Comparison of ENCODE assay signal across 1 cellular context in genomic region chr11:62851807-62852522, GRCh38.
TF ChIP-seq lines count a peak whose summit lies in the region.

No MANE protein-coding gene starts in this region.

TF ChIP-seq in K562, 482 proteins besides CTCF, POLR2A, EP300 and RAD21 (continues in another document):
- no peak for TF ChIP-seq KLF13 (tag; IDR thresholded peaks at IDR 0.05; ENCODE audit: borderline replicate concordance, low read depth)
- no peak for TF ChIP-seq CLOCK (CRISPR knock-in tag; IDR thresholded peaks at IDR 0.05; ENCODE audit: borderline replicate concordance)
- no peak for TF ChIP-seq PBX2 (CRISPR knock-in tag; IDR thresholded peaks at IDR 0.05; ENCODE audit: low read depth)
- peak; percentile 56; the same call in 1 of the 2 replicates for TF ChIP-seq PBX2 (tag; conservative IDR thresholded peaks at IDR 0.05; ENCODE audit: low read depth)
- no peak for TF ChIP-seq TAL1 (IDR thresholded peaks at IDR 0.05)
- no peak for TF ChIP-seq GTF2E2 (tag; IDR thresholded peaks at IDR 0.05)
- TF ChIP-seq VEZF1 (CRISPR knock-in tag; IDR thresholded peaks at IDR 0.05), result no peak
- TF ChIP-seq LEF1 (IDR thresholded peaks at IDR 0.05), result no peak
- TF ChIP-seq, protein P1, sequence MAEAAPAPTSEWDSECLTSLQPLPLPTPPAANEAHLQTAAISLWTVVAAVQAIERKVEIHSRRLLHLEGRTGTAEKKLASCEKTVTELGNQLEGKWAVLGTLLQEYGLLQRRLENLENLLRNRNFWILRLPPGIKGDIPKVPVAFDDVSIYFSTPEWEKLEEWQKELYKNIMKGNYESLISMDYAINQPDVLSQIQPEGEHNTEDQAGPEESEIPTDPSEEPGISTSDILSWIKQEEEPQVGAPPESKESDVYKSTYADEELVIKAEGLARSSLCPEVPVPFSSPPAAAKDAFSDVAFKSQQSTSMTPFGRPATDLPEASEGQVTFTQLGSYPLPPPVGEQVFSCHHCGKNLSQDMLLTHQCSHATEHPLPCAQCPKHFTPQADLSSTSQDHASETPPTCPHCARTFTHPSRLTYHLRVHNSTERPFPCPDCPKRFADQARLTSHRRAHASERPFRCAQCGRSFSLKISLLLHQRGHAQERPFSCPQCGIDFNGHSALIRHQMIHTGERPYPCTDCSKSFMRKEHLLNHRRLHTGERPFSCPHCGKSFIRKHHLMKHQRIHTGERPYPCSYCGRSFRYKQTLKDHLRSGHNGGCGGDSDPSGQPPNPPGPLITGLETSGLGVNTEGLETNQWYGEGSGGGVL (CRISPR knock-in tag; IDR thresholded peaks at IDR 0.05), result no peak
- TF ChIP-seq RCOR1 (IDR thresholded peaks at IDR 0.05; ENCODE audit: borderline replicate concordance in 1 of 2, low read depth in 2 of 2, low read length in 2 of 2), result no peak
- no peak; the same call in 1 of the 2 replicates for TF ChIP-seq ZC3H4 (CRISPR knock-in tag; IDR thresholded peaks at IDR 0.05; ENCODE audit: borderline replicate concordance)
- TF ChIP-seq MEIS2 (IDR thresholded peaks at IDR 0.05; ENCODE audit: partially characterized antibody), result peak; percentile 39
- TF ChIP-seq RBFOX2 (IDR thresholded peaks at IDR 0.05; ENCODE audit: low read depth, low read length), result peak; percentile 78; the same call in 1 of the 2 replicates
- TF ChIP-seq TCFL5 (CRISPR knock-in tag; conservative IDR thresholded peaks at IDR 0.05), result no peak
- TF ChIP-seq KDM4B (IDR thresholded peaks at IDR 0.05; ENCODE audit: borderline replicate concordance in 2 of 2, low read depth in 1 of 2), result no peak
- TF ChIP-seq ZNF274 (IDR thresholded peaks at IDR 0.05; ENCODE audit: borderline replicate concordance, low read depth, low read length), result 0 out of 2 replicates have a peak, but pooled peaks have one; percentile 22
- no peak for TF ChIP-seq ZFPM2 (CRISPR knock-in tag; IDR thresholded peaks at IDR 0.05)
- TF ChIP-seq SP2 (IDR thresholded peaks at IDR 0.05; ENCODE audit: extremely low read depth, low read depth, low read length, poor library complexity, severe bottlenecking), result no peak
- TF ChIP-seq HDGF (IDR thresholded peaks at IDR 0.05), result no peak
- no peak for TF ChIP-seq MECOM (CRISPR knock-in tag; IDR thresholded peaks at IDR 0.05)
- TF ChIP-seq, protein P2, sequence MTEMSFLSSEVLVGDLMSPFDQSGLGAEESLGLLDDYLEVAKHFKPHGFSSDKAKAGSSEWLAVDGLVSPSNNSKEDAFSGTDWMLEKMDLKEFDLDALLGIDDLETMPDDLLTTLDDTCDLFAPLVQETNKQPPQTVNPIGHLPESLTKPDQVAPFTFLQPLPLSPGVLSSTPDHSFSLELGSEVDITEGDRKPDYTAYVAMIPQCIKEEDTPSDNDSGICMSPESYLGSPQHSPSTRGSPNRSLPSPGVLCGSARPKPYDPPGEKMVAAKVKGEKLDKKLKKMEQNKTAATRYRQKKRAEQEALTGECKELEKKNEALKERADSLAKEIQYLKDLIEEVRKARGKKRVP (CRISPR knock-in tag; IDR thresholded peaks at IDR 0.05), result no peak
- no peak for TF ChIP-seq SMAD3 (CRISPR knock-in tag; conservative IDR thresholded peaks at IDR 0.05)
- no peak for TF ChIP-seq ZNF584 (CRISPR knock-in tag; IDR thresholded peaks at IDR 0.05; ENCODE audit: low read depth)
- no peak for TF ChIP-seq ZNF175 (CRISPR knock-in tag; IDR thresholded peaks at IDR 0.05; ENCODE audit: low read depth)
- no peak for TF ChIP-seq FOXK1 (CRISPR knock-in tag; IDR thresholded peaks at IDR 0.05; ENCODE audit: borderline replicate concordance)
- peak; percentile 75; the same call in 1 of the 2 replicates for TF ChIP-seq HNRNPL (IDR thresholded peaks at IDR 0.05; ENCODE audit: low read depth, low read length)
- TF ChIP-seq MCM7 (IDR thresholded peaks at IDR 0.05), result no peak
- TF ChIP-seq, protein P3, sequence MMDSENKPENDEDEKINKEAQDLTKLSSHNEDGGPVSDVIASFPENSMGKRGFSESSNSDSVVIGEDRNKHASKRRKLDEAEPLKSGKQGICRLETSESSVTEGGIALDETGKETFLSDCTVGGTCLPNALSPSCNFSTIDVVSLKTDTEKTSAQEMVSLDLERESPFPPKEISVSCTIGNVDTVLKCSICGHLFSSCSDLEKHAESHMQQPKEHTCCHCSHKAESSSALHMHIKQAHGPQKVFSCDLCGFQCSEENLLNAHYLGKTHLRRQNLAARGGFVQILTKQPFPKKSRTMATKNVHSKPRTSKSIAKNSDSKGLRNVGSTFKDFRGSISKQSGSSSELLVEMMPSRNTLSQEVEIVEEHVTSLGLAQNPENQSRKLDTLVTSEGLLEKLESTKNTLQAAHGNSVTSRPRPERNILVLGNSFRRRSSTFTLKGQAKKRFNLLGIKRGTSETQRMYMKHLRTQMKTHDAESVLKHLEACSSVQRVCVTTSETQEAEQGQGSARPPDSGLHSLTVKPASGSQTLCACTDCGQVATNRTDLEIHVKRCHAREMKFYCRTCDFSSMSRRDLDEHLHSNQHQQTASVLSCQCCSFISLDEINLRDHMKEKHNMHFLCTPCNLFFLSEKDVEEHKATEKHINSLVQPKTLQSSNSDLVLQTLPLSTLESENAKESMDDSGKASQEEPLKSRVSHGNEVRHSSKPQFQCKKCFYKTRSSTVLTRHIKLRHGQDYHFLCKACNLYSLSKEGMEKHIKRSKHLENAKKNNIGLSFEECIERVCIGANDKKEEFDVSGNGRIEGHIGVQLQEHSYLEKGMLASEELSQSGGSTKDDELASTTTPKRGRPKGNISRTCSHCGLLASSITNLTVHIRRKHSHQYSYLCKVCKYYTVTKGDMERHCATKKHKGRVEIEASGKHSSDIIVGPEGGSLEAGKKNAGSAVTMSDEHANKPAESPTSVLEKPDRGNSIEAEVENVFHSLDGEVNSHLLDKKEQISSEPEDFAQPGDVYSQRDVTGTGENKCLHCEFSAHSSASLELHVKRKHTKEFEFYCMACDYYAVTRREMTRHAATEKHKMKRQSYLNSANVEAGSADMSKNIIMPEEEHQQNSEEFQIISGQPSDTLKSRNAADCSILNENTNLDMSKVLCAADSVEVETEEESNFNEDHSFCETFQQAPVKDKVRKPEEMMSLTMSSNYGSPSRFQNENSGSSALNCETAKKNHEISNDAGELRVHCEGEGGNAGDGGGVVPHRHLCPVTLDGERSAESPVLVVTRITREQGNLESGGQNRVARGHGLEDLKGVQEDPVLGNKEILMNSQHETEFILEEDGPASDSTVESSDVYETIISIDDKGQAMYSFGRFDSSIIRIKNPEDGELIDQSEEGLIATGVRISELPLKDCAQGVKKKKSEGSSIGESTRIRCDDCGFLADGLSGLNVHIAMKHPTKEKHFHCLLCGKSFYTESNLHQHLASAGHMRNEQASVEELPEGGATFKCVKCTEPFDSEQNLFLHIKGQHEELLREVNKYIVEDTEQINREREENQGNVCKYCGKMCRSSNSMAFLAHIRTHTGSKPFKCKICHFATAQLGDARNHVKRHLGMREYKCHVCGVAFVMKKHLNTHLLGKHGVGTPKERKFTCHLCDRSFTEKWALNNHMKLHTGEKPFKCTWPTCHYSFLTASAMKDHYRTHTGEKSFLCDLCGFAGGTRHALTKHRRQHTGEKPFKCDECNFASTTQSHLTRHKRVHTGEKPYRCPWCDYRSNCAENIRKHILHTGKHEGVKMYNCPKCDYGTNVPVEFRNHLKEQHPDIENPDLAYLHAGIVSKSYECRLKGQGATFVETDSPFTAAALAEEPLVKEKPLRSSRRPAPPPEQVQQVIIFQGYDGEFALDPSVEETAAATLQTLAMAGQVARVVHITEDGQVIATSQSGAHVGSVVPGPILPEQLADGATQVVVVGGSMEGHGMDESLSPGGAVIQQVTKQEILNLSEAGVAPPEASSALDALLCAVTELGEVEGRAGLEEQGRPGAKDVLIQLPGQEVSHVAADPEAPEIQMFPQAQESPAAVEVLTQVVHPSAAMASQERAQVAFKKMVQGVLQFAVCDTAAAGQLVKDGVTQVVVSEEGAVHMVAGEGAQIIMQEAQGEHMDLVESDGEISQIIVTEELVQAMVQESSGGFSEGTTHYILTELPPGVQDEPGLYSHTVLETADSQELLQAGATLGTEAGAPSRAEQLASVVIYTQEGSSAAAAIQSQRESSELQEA (IDR thresholded peaks at IDR 0.05; ENCODE audit: low read depth), result no peak
- no peak for TF ChIP-seq ZNF311 (CRISPR knock-in tag; IDR thresholded peaks at IDR 0.05)
- TF ChIP-seq, protein P4, sequence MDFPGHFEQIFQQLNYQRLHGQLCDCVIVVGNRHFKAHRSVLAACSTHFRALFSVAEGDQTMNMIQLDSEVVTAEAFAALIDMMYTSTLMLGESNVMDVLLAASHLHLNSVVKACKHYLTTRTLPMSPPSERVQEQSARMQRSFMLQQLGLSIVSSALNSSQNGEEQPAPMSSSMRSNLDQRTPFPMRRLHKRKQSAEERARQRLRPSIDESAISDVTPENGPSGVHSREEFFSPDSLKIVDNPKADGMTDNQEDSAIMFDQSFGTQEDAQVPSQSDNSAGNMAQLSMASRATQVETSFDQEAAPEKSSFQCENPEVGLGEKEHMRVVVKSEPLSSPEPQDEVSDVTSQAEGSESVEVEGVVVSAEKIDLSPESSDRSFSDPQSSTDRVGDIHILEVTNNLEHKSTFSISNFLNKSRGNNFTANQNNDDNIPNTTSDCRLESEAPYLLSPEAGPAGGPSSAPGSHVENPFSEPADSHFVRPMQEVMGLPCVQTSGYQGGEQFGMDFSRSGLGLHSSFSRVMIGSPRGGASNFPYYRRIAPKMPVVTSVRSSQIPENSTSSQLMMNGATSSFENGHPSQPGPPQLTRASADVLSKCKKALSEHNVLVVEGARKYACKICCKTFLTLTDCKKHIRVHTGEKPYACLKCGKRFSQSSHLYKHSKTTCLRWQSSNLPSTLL (IDR thresholded peaks at IDR 0.05), result no peak
- TF ChIP-seq TRIM24 (IDR thresholded peaks at IDR 0.05), result no peak
- no peak for TF ChIP-seq BCL6 (CRISPR knock-in tag; IDR thresholded peaks at IDR 0.05)
- peak; percentile 18 for TF ChIP-seq FUS (optimal IDR thresholded peaks at IDR 0.05; ENCODE audit: low read depth, low read length)
- TF ChIP-seq NFATC3 (IDR thresholded peaks at IDR 0.05), result no peak
- TF ChIP-seq SP1 (CRISPR knock-in tag; IDR thresholded peaks at IDR 0.05), result peak; percentile 32
- TF ChIP-seq MEF2A (IDR thresholded peaks at IDR 0.05; ENCODE audit: control insufficient read depth, low read depth, low read length), result 0 out of 2 replicates have a peak, but pooled peaks have one; percentile 2
- no peak for TF ChIP-seq STAG1 (CRISPR knock-in tag; IDR thresholded peaks at IDR 0.05; ENCODE audit: borderline replicate concordance)
- TF ChIP-seq, protein P5, sequence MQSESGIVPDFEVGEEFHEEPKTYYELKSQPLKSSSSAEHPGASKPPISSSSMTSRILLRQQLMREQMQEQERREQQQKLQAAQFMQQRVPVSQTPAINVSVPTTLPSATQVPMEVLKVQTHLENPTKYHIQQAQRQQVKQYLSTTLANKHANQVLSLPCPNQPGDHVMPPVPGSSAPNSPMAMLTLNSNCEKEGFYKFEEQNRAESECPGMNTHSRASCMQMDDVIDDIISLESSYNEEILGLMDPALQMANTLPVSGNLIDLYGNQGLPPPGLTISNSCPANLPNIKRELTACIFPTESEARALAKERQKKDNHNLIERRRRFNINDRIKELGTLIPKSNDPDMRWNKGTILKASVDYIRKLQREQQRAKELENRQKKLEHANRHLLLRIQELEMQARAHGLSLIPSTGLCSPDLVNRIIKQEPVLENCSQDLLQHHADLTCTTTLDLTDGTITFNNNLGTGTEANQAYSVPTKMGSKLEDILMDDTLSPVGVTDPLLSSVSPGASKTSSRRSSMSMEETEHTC (IDR thresholded peaks at IDR 0.05), result no peak
